In genomic region chr6:92915466-92915865, GRCh38 we compare ENCODE assay signal across 4 cellular contexts.
"Had no signal": no experiment of that assay in that cellular context is flagged by ENCODE, and none has a peak within 500 bp of the region (broad histone marks: within the 10 kb centered on the region; RNA-seq: fewer than 3 reads in every experiment).

No MANE protein-coding gene starts in this region.

- H3K4me3 ChIP-seq: GM23338 had no signal

- H2AFZ ChIP-seq: GM23338 had no signal

- DNase-seq: H9, HCEC 1CT, IMR-90 had no signal

- H3K4me3 Mint-ChIP-seq: GM23338, H9 had no signal

- H3K4me2 ChIP-seq: GM23338 had no signal

- H3K27ac Mint-ChIP-seq: GM23338 had no signal

- ATAC-seq: GM23338 had no signal

- H3K9me3 Mint-ChIP-seq: GM23338, H9 had no signal
